ENCODE assay signal across 16 cellular contexts in the genomic region with DNA sequence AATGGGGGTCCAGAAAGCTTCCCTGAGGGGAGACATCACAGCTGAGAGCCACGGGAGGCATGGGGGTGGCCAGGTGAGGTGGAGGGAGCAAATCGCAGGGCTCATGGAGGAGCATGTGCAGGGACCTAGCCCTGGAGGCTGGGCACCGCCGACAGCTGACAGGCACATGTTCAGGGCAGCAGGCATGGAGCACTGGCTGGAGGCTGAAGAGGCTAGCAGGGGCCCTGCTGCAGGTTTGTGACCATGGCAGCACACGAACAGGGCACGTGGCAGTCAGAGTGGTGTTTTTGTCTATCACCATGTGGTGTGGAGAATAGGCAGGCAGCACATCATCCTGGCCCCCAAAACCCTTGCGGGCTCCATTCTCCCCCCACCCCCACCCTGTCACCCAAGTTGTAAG. TPM values are rescaled to one million over a fixed set of nuclear protein-coding genes. Genes with fewer than 3 reads are reported as not detected.
DNase-seq lines count a peak whose midpoint lies in the region; ATAC-seq and TF ChIP-seq lines count a peak whose summit lies in the region.
"Had no signal": no experiment of that assay in that cellular context is flagged by ENCODE, and none has a peak within 500 bp of the region (broad histone marks: within the 10 kb centered on the region; RNA-seq: fewer than 3 reads in every experiment).

No MANE protein-coding gene starts in this region.

- H3K27me3 Mint-ChIP-seq in Caco-2 (ENCODE audit: insufficient read depth, unreplicated experiment) = no peaks in the 10 kb centered on the region
- H3K27me3 Mint-ChIP-seq in stimulated activated naive B cell treated with anti-CD40 and anti-IgM and Interleukin-4, amounts not matched to agents 10 μg/mL and 1 μg/mL and 100 μg/mL, for 72 hours = no peaks in the 10 kb centered on the region
- H3K27me3 Mint-ChIP-seq: CD4-positive, alpha-beta T cell had no signal

- peaks cover 38% of the 10 kb centered on the region for H3K4me1 Mint-ChIP-seq in Caco-2 (ENCODE audit: low read depth, unreplicated experiment)
- H3K4me1 Mint-ChIP-seq in stimulated activated naive B cell treated with anti-CD40 and anti-IgM and Interleukin-4, amounts not matched to agents 10 μg/mL and 1 μg/mL and 100 μg/mL, for 72 hours = peaks cover 3 to 20% of the 10 kb centered on the region in 2 donors

- BruUV-seq in Caco-2 (replicated peaks; lab: Mats Ljungman, UMichigan) = no TSS peak

- intact Hi-C loops in Caco-2 (cut with micrococcal nuclease; ENCODE audit: unreplicated experiment) = loop anchor here (1.0 kb wide), 1 partner anchor 29 kb away; no protein-coding TSS in a partner anchor

- H3K27me3 ChIP-seq in Caco-2 (replicated peaks; ENCODE audit: control insufficient read depth, insufficient read depth, low read length) = no peaks in the 10 kb centered on the region
- H3K27me3 ChIP-seq in gastroesophageal sphincter = no peaks in the 10 kb centered on the region

- no peak for TF ChIP-seq CTCF in Caco-2 (IDR thresholded peaks at IDR 0.05; ENCODE audit: insufficient read depth in 1 of 2, low read depth in 1 of 2, low read length in 1 of 2, severe bottlenecking in 1 of 2, unreplicated experiment in 1 of 2)
- TF ChIP-seq CTCF in gastroesophageal sphincter (IDR thresholded peaks at IDR 0.05) = no peak

- peak overlapping the region in 3 of 4 donors; percentile 61 to 76 (median 72) for H3K27ac ChIP-seq in gastroesophageal sphincter

- POLR2A ChIA-PET in Caco-2 (lab: Charles Lee) = no interaction called here

- peak overlapping the region; percentile 56 for H3K27ac Mint-ChIP-seq in Caco-2 (ENCODE audit: unreplicated experiment)
- H3K27ac Mint-ChIP-seq in stimulated activated naive B cell treated with anti-CD40 and anti-IgM and Interleukin-4, amounts not matched to agents 10 μg/mL and 1 μg/mL and 100 μg/mL, for 72 hours = peak overlapping the region; percentile 20
- H3K27ac Mint-ChIP-seq: CD4-positive, alpha-beta T cell had no signal

- 99 to 100% methylated on average over 2 to 6 of the region's 7 CpGs for WGBS in gastroesophageal sphincter (ENCODE audit: low coverage in 1 of 2), 2 donors

- DNase-seq in Caco-2 (no peak), DMS53 treated with DMSO at 0.1 percent for 48 hours (lab: John Stamatoyannopoulos, UW; ENCODE audit: unreplicated experiment) (no peak), SIG-M5 treated with dmso at 0.1 percent for 504 hours (lab: John Stamatoyannopoulos, UW; ENCODE audit: unreplicated experiment) (no peak)
- DNase-seq in stimulated activated naive B cell treated with anti-CD40 and anti-IgM and Interleukin-4, amounts not matched to agents 10 μg/mL and 1 μg/mL and 100 μg/mL, for 72 hours = no peak
- no peak for DNase-seq in central memory CD4-positive, alpha-beta T cell
- DNase-seq: CD4-positive, alpha-beta T cell; GF-D8; Kasumi-1; NCI-H1105 treated with DMSO at 0.1 percent for 48 hours; NCI-H187; NCI-H69; NK-92 treated with Interleukin-12 subunit alpha and Interleukin-12 subunit beta, amount 100 ng/mL, for 24 hours; OCI-M1 had no signal

- TF ChIP-seq POLR2A in Raji (IDR thresholded peaks at IDR 0.05; ENCODE audit: insufficient read depth, low read depth, low read length) = 0 out of 2 replicates have a peak, but pooled peaks have one; percentile 17
- no peak for TF ChIP-seq POLR2A in gastroesophageal sphincter (IDR thresholded peaks at IDR 0.05)

- peaks cover 28% of the 10 kb centered on the region for H3K36me3 Mint-ChIP-seq in Caco-2 (ENCODE audit: insufficient read depth, unreplicated experiment)
- H3K36me3 Mint-ChIP-seq in stimulated activated naive B cell treated with anti-CD40 and anti-IgM and Interleukin-4, amounts not matched to agents 10 μg/mL and 1 μg/mL and 100 μg/mL, for 72 hours = peaks cover 18 to 29% of the 10 kb centered on the region in 2 donors

- no peaks in the 10 kb centered on the region for H3K36me3 ChIP-seq in Caco-2 (ENCODE audit: control insufficient read depth, insufficient read depth, low read length)
- H3K36me3 ChIP-seq in gastroesophageal sphincter = no peaks in the 10 kb centered on the region

- ATAC-seq in gastroesophageal sphincter (no peak), HG03442 (IDR thresholded peaks at IDR 0.05; ENCODE audit: unreplicated experiment) (no peak)
- no peak for ATAC-seq in stimulated activated naive B cell treated with anti-CD40 and anti-IgM and Interleukin-4, amounts not matched to agents 10 μg/mL and 1 μg/mL and 100 μg/mL, for 72 hours (replicated peaks)

- no peaks in the 10 kb centered on the region for H3K9me3 Mint-ChIP-seq in Caco-2 (ENCODE audit: unreplicated experiment)
- H3K9me3 Mint-ChIP-seq in stimulated activated naive B cell treated with anti-CD40 and anti-IgM and Interleukin-4, amounts not matched to agents 10 μg/mL and 1 μg/mL and 100 μg/mL, for 72 hours = no peaks in the 10 kb centered on the region
- H3K9me3 Mint-ChIP-seq: CD4-positive, alpha-beta T cell had no signal

- H3K9me3 ChIP-seq in Caco-2 (no peaks in the 10 kb centered on the region), gastroesophageal sphincter (no peaks in the 10 kb centered on the region)

- CTCF ChIA-PET in Caco-2 (lab: Charles Lee) = interaction anchor here (1.7 to 3.0 kb wide), 2 partner anchors 8 to 10 kb away, joined by 3 to 18 read pairs; a partner anchor contains a TSS

- no peak for TF ChIP-seq EP300 in gastroesophageal sphincter (IDR thresholded peaks at IDR 0.05)

- H3K4me3 Mint-ChIP-seq in Caco-2 (ENCODE audit: unreplicated experiment) = peak overlapping the region; percentile 16
- H3K4me3 Mint-ChIP-seq in stimulated activated naive B cell treated with anti-CD40 and anti-IgM and Interleukin-4, amounts not matched to agents 10 μg/mL and 1 μg/mL and 100 μg/mL, for 72 hours = no peak overlapping the region
- H3K4me3 Mint-ChIP-seq: CD4-positive, alpha-beta T cell had no signal

- H3K4me3 ChIP-seq in Caco-2 (ENCODE audit: low read depth, low read length) = 0 out of 2 replicates have a peak overlapping the region, but pooled peaks have one; percentile 4
- H3K4me3 ChIP-seq in gastroesophageal sphincter = no peak overlapping the region

- H3K4me1 ChIP-seq in Caco-2 (peaks cover 58% of the 10 kb centered on the region), gastroesophageal sphincter (peaks cover 0 to 66% (median 23%) of the 10 kb centered on the region in 3 donors)

RNA-seq across cellular contexts. Expression of a gene that starts 10.1 kb away (rescaled TPM):
- total RNA-seq in Caco-2 (2022) = 38.0 and 40.7 TPM in 2 replicates
- total RNA-seq in gastroesophageal sphincter = 10 to 100 TPM; 26.3 to 63.4 (median 42.8) TPM

RNA-seq across cellular contexts. Expression of a gene that starts 29.0 kb away (rescaled TPM):
- total RNA-seq in Caco-2 (2022) = 64.2 and 65.3 TPM in 2 replicates
- 10 to 100 TPM; 42.5 to 72.7 (median 62.1) TPM for total RNA-seq in gastroesophageal sphincter

RNA-seq across cellular contexts. Expression of a gene that starts 42.9 kb away (rescaled TPM):
- 23.2 and 25.3 TPM in 2 replicates for total RNA-seq in Caco-2 (2022)
- total RNA-seq in gastroesophageal sphincter = 10 to 100 TPM in 2 of 4 donors, 1 to 10 TPM in 2; 7.7 to 18.5 (median 13.2) TPM

RNA-seq across cellular contexts. Expression of a gene that starts 49.9 kb away (rescaled TPM):
- total RNA-seq in Caco-2 (2022) = 3.0 and 3.2 TPM in 2 replicates
- under 1 TPM in 2 of 4 donors, not detected in 2; 0.27 to 0.67 TPM for total RNA-seq in gastroesophageal sphincter
